Comparison of ENCODE assay signal across 9 cellular contexts in genomic region chr9:36450110-36450732, GRCh38. TPM values are rescaled to one million over a fixed set of nuclear protein-coding genes. Genes with fewer than 3 reads are reported as not detected.
DNase-seq lines count a peak whose midpoint lies in the region; ATAC-seq and TF ChIP-seq lines count a peak whose summit lies in the region.
"Had no signal": no experiment of that assay in that cellular context is flagged by ENCODE, and none has a peak within 500 bp of the region (broad histone marks: within the 10 kb centered on the region; RNA-seq: fewer than 3 reads in every experiment).

No MANE protein-coding gene starts in this region.

- TF ChIP-seq CTCF in fibroblast of mammary gland (conservative IDR thresholded peaks at IDR 0.05; ENCODE audit: control insufficient read depth, insufficient read depth, low read depth, low read length), result peak; percentile 75

- H3K4me3 Mint-ChIP-seq in activated T-cell treated with anti-CD3 and anti-CD28 coated beads, Interleukin-2, amount 50 U/mL, for 4 hours, result no peak overlapping the region
- no peak overlapping the region for H3K4me3 Mint-ChIP-seq in activated T-cell treated with anti-CD3 and anti-CD28 coated beads, Interleukin-2, amount 50 U/mL, for 24 hours
- H3K4me3 Mint-ChIP-seq: activated naive CD8-positive, alpha-beta T cell had no signal

- peaks cover 3% of the 10 kb centered on the region for H3K36me3 Mint-ChIP-seq in activated T-cell treated with anti-CD3 and anti-CD28 coated beads, Interleukin-2, amount 50 U/mL, for 4 hours (ENCODE audit: insufficient read depth)
- peaks cover 6% of the 10 kb centered on the region for H3K36me3 Mint-ChIP-seq in activated T-cell treated with anti-CD3 and anti-CD28 coated beads, Interleukin-2, amount 50 U/mL, for 24 hours (ENCODE audit: low read depth)
- H3K36me3 Mint-ChIP-seq: activated naive CD8-positive, alpha-beta T cell had no signal

- H3K9me3 Mint-ChIP-seq in activated T-cell treated with anti-CD3 and anti-CD28 coated beads, Interleukin-2, amount 50 U/mL, for 4 hours, result no peaks in the 10 kb centered on the region
- no peaks in the 10 kb centered on the region for H3K9me3 Mint-ChIP-seq in activated T-cell treated with anti-CD3 and anti-CD28 coated beads, Interleukin-2, amount 50 U/mL, for 24 hours

- H3K4me1 Mint-ChIP-seq in activated T-cell treated with anti-CD3 and anti-CD28 coated beads, Interleukin-2, amount 50 U/mL, for 4 hours (ENCODE audit: low read depth), result peaks cover 21% of the 10 kb centered on the region
- peaks cover 26% of the 10 kb centered on the region for H3K4me1 Mint-ChIP-seq in activated T-cell treated with anti-CD3 and anti-CD28 coated beads, Interleukin-2, amount 50 U/mL, for 24 hours (ENCODE audit: low read depth)

- no peaks in the 10 kb centered on the region for H3K27me3 Mint-ChIP-seq in activated T-cell treated with anti-CD3 and anti-CD28 coated beads, Interleukin-2, amount 50 U/mL, for 4 hours (ENCODE audit: low read depth)
- H3K27me3 Mint-ChIP-seq in activated T-cell treated with anti-CD3 and anti-CD28 coated beads, Interleukin-2, amount 50 U/mL, for 24 hours, result no peaks in the 10 kb centered on the region
- H3K27me3 Mint-ChIP-seq: activated naive CD8-positive, alpha-beta T cell had no signal

- DNase-seq in activated T-cell treated with anti-CD3 and anti-CD28 coated beads, Interleukin-2, amount 50 U/mL, for 4 hours, result peak; percentile 12
- DNase-seq in activated T-cell treated with anti-CD3 and anti-CD28 coated beads, Interleukin-2, amount 50 U/mL, for 24 hours, result no peak
- DNase-seq in LoVo (ENCODE audit: low spot score) (peak; percentile 42), fibroblast of mammary gland (ENCODE audit: low read depth) (peak; percentile 65), pons (ENCODE audit: low spot score) (peak; percentile 84)

- no peak for ATAC-seq in activated T-cell treated with anti-CD3 and anti-CD28 coated beads, Interleukin-2, amount 50 U/mL, for 4 hours
- ATAC-seq in SK-N-SH treated with all-trans-retinoic acid at 6 μM for 48 hours, result peak; percentile 73
- no peak for ATAC-seq in esophagus mucosa
- ATAC-seq in GM18517 (IDR thresholded peaks at IDR 0.05; ENCODE audit: unreplicated experiment), result no peak

- H3K27ac Mint-ChIP-seq in activated T-cell treated with anti-CD3 and anti-CD28 coated beads, Interleukin-2, amount 50 U/mL, for 24 hours, result no peak overlapping the region
- H3K27ac Mint-ChIP-seq: activated naive CD8-positive, alpha-beta T cell had no signal

- no peak overlapping the region for H3K4me3 ChIP-seq in fibroblast of mammary gland (ENCODE audit: control insufficient read depth, low read depth, low read length)

TF ChIP-seq in SK-N-SH treated with all-trans-retinoic acid at 6 μM for 48 hours, 23 proteins besides CTCF, POLR2A, EP300 and RAD21:
- TF ChIP-seq CSDC2 (CRISPR knock-in tag; IDR thresholded peaks at IDR 0.05), result no peak
- no peak for TF ChIP-seq ISL1 (CRISPR knock-in tag; IDR thresholded peaks at IDR 0.05)
- no peak for TF ChIP-seq ARNTL (CRISPR knock-in tag; IDR thresholded peaks at IDR 0.05; ENCODE audit: borderline replicate concordance, low read depth)
- no peak for TF ChIP-seq PPARA (CRISPR knock-in tag; IDR thresholded peaks at IDR 0.05; ENCODE audit: borderline replicate concordance)
- no peak for TF ChIP-seq POU6F1 (CRISPR knock-in tag; IDR thresholded peaks at IDR 0.05; ENCODE audit: borderline replicate concordance, low read depth)
- no peak for TF ChIP-seq SNAI2 (CRISPR knock-in tag; IDR thresholded peaks at IDR 0.05)
- no peak for TF ChIP-seq ESRRG (CRISPR knock-in tag; IDR thresholded peaks at IDR 0.05)
- no peak for TF ChIP-seq TCF4 (CRISPR knock-in tag; IDR thresholded peaks at IDR 0.05; ENCODE audit: borderline replicate concordance)
- no peak for TF ChIP-seq ZFP3 (CRISPR knock-in tag; IDR thresholded peaks at IDR 0.05)
- no peak for TF ChIP-seq ZNF565 (CRISPR knock-in tag; conservative IDR thresholded peaks at IDR 0.05; ENCODE audit: low read depth)
- TF ChIP-seq GLIS3 (CRISPR knock-in tag; IDR thresholded peaks at IDR 0.05), result no peak
- no peak for TF ChIP-seq ZC3H10 (CRISPR knock-in tag; IDR thresholded peaks at IDR 0.05)
- no peak for TF ChIP-seq PATZ1 (CRISPR knock-in tag; IDR thresholded peaks at IDR 0.05; ENCODE audit: borderline replicate concordance)
- TF ChIP-seq OSR1 (CRISPR knock-in tag; IDR thresholded peaks at IDR 0.05), result no peak
- TF ChIP-seq ZNF70 (CRISPR knock-in tag; IDR thresholded peaks at IDR 0.05), result no peak
- TF ChIP-seq BACH2 (CRISPR knock-in tag; IDR thresholded peaks at IDR 0.05; ENCODE audit: borderline replicate concordance), result no peak
- TF ChIP-seq CREB5 (CRISPR knock-in tag; IDR thresholded peaks at IDR 0.05; ENCODE audit: low read depth), result no peak
- no peak for TF ChIP-seq TOX (CRISPR knock-in tag; IDR thresholded peaks at IDR 0.05; ENCODE audit: borderline replicate concordance)
- TF ChIP-seq ZFP30 (CRISPR knock-in tag; IDR thresholded peaks at IDR 0.05), result no peak
- no peak for TF ChIP-seq TSHZ2 (CRISPR knock-in tag; IDR thresholded peaks at IDR 0.05)

RNA-seq across cellular contexts. Expression of gene RNF38, which starts 50.2 kb away (rescaled TPM):
- total RNA-seq in activated T-cell treated with anti-CD3 and anti-CD28 coated beads, Interleukin-2, amount 50 U/mL, for 4 hours, result 10 to 100 TPM; 29.8 to 32.0 (median 31.7) TPM
- 15.5 TPM for total RNA-seq in esophagus mucosa
